9 cellular contexts compared by ENCODE assay signal in genomic region chr1:143720087-143721023, GRCh38.
DNase-seq lines count a peak whose midpoint lies in the region; ATAC-seq and TF ChIP-seq lines count a peak whose summit lies in the region.
"Had no signal": no experiment of that assay in that cellular context is flagged by ENCODE, and none has a peak within 500 bp of the region (broad histone marks: within the 10 kb centered on the region; RNA-seq: fewer than 3 reads in every experiment).

No MANE protein-coding gene starts in this region.

- peak; percentile 55 for DNase-seq in activated CD4-positive, alpha-beta T cell treated with anti-CD3 and anti-CD28 coated beads for 36 hours
- DNase-seq in activated CD4-positive, alpha-beta T cell treated with anti-CD3 and anti-CD28 coated beads, Interleukin-2, amount 50 U/mL, for 48 hours: no peak
- DNase-seq in SIG-M5 treated with dmso at 0.1 percent for 504 hours (lab: John Stamatoyannopoulos, UW; ENCODE audit: unreplicated experiment): peak; percentile 90
- no peak for DNase-seq in foreskin keratinocyte
- no peak for DNase-seq in stimulated activated effector memory CD8-positive, alpha-beta T cell treated with anti-CD3 and anti-CD28 coated beads, Interleukin-12 subunit alpha, Interleukin-12 subunit beta, amount 100 ng/mL, for 72 hours (ENCODE audit: low spot score in 2 of 2)
- DNase-seq in GOT3 (lab: John Stamatoyannopoulos, UW): no peak
- DNase-seq in cerebellar nuclear complex (lab: John Stamatoyannopoulos, UW): no peak
- DNase-seq in AG08395 (ENCODE audit: low spot score): no peak

- H3K27ac Mint-ChIP-seq in activated CD4-positive, alpha-beta T cell treated with anti-CD3 and anti-CD28 coated beads for 36 hours: peak overlapping the region; percentile 62
- H3K27ac Mint-ChIP-seq in stimulated activated effector memory CD8-positive, alpha-beta T cell treated with anti-CD3 and anti-CD28 coated beads, Interleukin-12 subunit alpha, Interleukin-12 subunit beta, amount 100 ng/mL, for 72 hours: no peak overlapping the region

- no peaks in the 10 kb centered on the region for H3K4me1 ChIP-seq in foreskin keratinocyte

- CTCF ChIA-PET in activated CD4-positive, alpha-beta T cell treated with anti-CD3 and anti-CD28 coated beads for 36 hours (lab: Charles Lee): no interaction called here

- H3K4me1 Mint-ChIP-seq in activated CD4-positive, alpha-beta T cell treated with anti-CD3 and anti-CD28 coated beads for 36 hours: peaks cover 7% of the 10 kb centered on the region
- H3K4me1 Mint-ChIP-seq in stimulated activated effector memory CD8-positive, alpha-beta T cell treated with anti-CD3 and anti-CD28 coated beads, Interleukin-12 subunit alpha, Interleukin-12 subunit beta, amount 100 ng/mL, for 72 hours: peaks cover 7% of the 10 kb centered on the region

- H3K36me3 Mint-ChIP-seq in activated CD4-positive, alpha-beta T cell treated with anti-CD3 and anti-CD28 coated beads for 36 hours (ENCODE audit: low read depth): no peaks in the 10 kb centered on the region
- no peaks in the 10 kb centered on the region for H3K36me3 Mint-ChIP-seq in stimulated activated effector memory CD8-positive, alpha-beta T cell treated with anti-CD3 and anti-CD28 coated beads, Interleukin-12 subunit alpha, Interleukin-12 subunit beta, amount 100 ng/mL, for 72 hours

- peaks cover 47% of the 10 kb centered on the region for H3K27me3 Mint-ChIP-seq in activated CD4-positive, alpha-beta T cell treated with anti-CD3 and anti-CD28 coated beads for 36 hours

- H3K27ac ChIP-seq in foreskin keratinocyte: no peak overlapping the region
- H3K27ac ChIP-seq: skin epidermis had no signal

- peaks cover 6% of the 10 kb centered on the region for H3K27me3 ChIP-seq in foreskin keratinocyte

- no peak for TF ChIP-seq CTCF in foreskin keratinocyte (conservative IDR thresholded peaks at IDR 0.05)

- H3K9me3 Mint-ChIP-seq in activated CD4-positive, alpha-beta T cell treated with anti-CD3 and anti-CD28 coated beads for 36 hours (ENCODE audit: low read depth): no peaks in the 10 kb centered on the region
- no peaks in the 10 kb centered on the region for H3K9me3 Mint-ChIP-seq in stimulated activated effector memory CD8-positive, alpha-beta T cell treated with anti-CD3 and anti-CD28 coated beads, Interleukin-12 subunit alpha, Interleukin-12 subunit beta, amount 100 ng/mL, for 72 hours

- intact Hi-C loops in activated CD4-positive, alpha-beta T cell treated with anti-CD3 and anti-CD28 coated beads for 36 hours (cut with DNase I, micrococcal nuclease): loop anchor here in 1 of 2 experiments (10.0 kb wide), 1 partner anchor 56 kb away; no protein-coding TSS in a partner anchor

- H3K4me3 Mint-ChIP-seq in activated CD4-positive, alpha-beta T cell treated with anti-CD3 and anti-CD28 coated beads for 36 hours: peak overlapping the region; percentile 23
- H3K4me3 Mint-ChIP-seq in stimulated activated effector memory CD8-positive, alpha-beta T cell treated with anti-CD3 and anti-CD28 coated beads, Interleukin-12 subunit alpha, Interleukin-12 subunit beta, amount 100 ng/mL, for 72 hours: peak overlapping the region; percentile 20

- ATAC-seq in activated CD4-positive, alpha-beta T cell treated with anti-CD3 and anti-CD28 coated beads for 36 hours: peak; percentile 79
- ATAC-seq in foreskin keratinocyte: peak; percentile 32
- peak; percentile 40 for ATAC-seq in stimulated activated effector memory CD8-positive, alpha-beta T cell treated with anti-CD3 and anti-CD28 coated beads, Interleukin-12 subunit alpha, Interleukin-12 subunit beta, amount 100 ng/mL, for 72 hours

- POLR2A ChIA-PET in activated CD4-positive, alpha-beta T cell treated with anti-CD3 and anti-CD28 coated beads for 36 hours (lab: Charles Lee): no interaction called here

Comparison
In these comparisons a context has a peak if more than half of its experiments do, and no peak if none do; other contexts are left out.
1. DNase-seq: peak in activated CD4-positive, alpha-beta T cell treated with anti-CD3 and anti-CD28 coated beads for 36 hours (single experiment) and SIG-M5 treated with dmso at 0.1 percent for 504 hours (single experiment); none in activated CD4-positive, alpha-beta T cell treated with anti-CD3 and anti-CD28 coated beads, Interleukin-2, amount 50 U/mL, for 48 hours (0 of 2), foreskin keratinocyte (0 of 2), stimulated activated effector memory CD8-positive, alpha-beta T cell treated with anti-CD3 and anti-CD28 coated beads, Interleukin-12 subunit alpha, Interleukin-12 subunit beta, amount 100 ng/mL, for 72 hours (0 of 2), GOT3 (single experiment), cerebellar nuclear complex (0 of 2) and AG08395 (single experiment).
2. Peak in every context shown above with its lines, with median percentiles within 50 percentile points of each other: ATAC-seq.